8 cellular contexts compared by ENCODE assay signal in the genomic region with DNA sequence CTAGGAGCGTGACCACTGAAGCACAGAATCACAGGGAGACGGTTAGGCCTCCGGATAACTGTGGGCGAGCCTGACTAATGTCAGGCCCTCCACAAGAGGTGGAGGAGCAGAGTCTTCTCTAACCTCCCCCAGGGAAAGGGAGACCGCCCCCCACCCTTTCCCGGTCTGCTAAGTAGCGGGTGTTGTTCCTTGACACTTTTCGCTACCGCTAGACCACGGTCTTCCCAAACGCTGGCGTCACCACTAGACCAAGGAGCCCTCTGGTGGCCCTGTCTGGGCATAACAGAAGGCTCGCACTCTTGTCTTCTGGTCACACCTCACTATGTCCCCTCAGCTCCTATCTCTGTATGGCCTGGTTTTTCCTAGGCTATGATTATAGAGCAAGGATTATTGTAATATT. TPM values are rescaled to one million over a fixed set of nuclear protein-coding genes. Genes with fewer than 3 reads are reported as not detected.
DNase-seq lines count a peak whose midpoint lies in the region; TF ChIP-seq lines count a peak whose summit lies in the region.
"Not testable (repeated sequence)": the region's sequence is repeated elsewhere in the genome, so short reads cannot be mapped to it uniquely, and the experiment has no call there.

No MANE protein-coding gene starts in this region.

- intact Hi-C loops in CD14-positive monocyte (cut with micrococcal nuclease); activated CD4-positive, alpha-beta T cell treated with anti-CD3 and anti-CD28 coated beads, Interleukin-2, amount 10 ng/mL, durations not matched to agents 24 days and 14 days (cut with micrococcal nuclease); breast epithelium (cut with DNase I; ENCODE audit: low total_unique reads); thyroid gland (cut with DNase I): not testable (repeated sequence)

- H3K4me3 Mint-ChIP-seq in CD14-positive monocyte; activated CD4-positive, alpha-beta T cell treated with anti-CD3 and anti-CD28 coated beads, Interleukin-2, amount 10 ng/mL, durations not matched to agents 24 days and 14 days: not testable (repeated sequence)

- H3K79me2 ChIP-seq in osteoblast (ENCODE audit: insufficient read depth, low read length): peaks cover 36% of the 10 kb centered on the region

- TF ChIP-seq CTCF in CD14-positive monocyte (IDR thresholded peaks at IDR 0.05) (peak; percentile 16), breast epithelium (IDR thresholded peaks at IDR 0.05) (peak in 2 of 3 donors; percentile 44 to 61), fibroblast of the aortic adventitia (IDR thresholded peaks at IDR 0.05; ENCODE audit: insufficient read depth, low read length) (peak; percentile 12), osteoblast (IDR thresholded peaks at IDR 0.05; ENCODE audit: extremely low read depth, low read depth, low read length) (peak; percentile 33), thyroid gland (IDR thresholded peaks at IDR 0.05) (peak in 5 of 6 experiments; percentile 27 to 68 (median 62))

- not testable (repeated sequence) for H2AFZ ChIP-seq in osteoblast (ENCODE audit: low read length)

- not testable (repeated sequence) for H3K36me3 ChIP-seq in breast epithelium
- H3K36me3 ChIP-seq in osteoblast (ENCODE audit: insufficient read depth, low read length) (peaks cover 59% of the 10 kb centered on the region), thyroid gland (peaks cover 31 to 39% of the 10 kb centered on the region in 2 donors)

- not testable (repeated sequence) for H3K27ac ChIP-seq in breast epithelium; osteoblast (ENCODE audit: low read depth, low read length); thyroid gland

- H3K27ac Mint-ChIP-seq in CD14-positive monocyte; activated CD4-positive, alpha-beta T cell treated with anti-CD3 and anti-CD28 coated beads, Interleukin-2, amount 10 ng/mL, durations not matched to agents 24 days and 14 days: not testable (repeated sequence)

- TF ChIP-seq POLR2A in breast epithelium (IDR thresholded peaks at IDR 0.05); thyroid gland (IDR thresholded peaks at IDR 0.05): not testable (repeated sequence)

- H3K9me3 Mint-ChIP-seq in CD14-positive monocyte: peaks cover 33 to 55% (median 49%) of the 10 kb centered on the region in 7 donors
- peaks cover 17% of the 10 kb centered on the region for H3K9me3 Mint-ChIP-seq in activated CD4-positive, alpha-beta T cell treated with anti-CD3 and anti-CD28 coated beads, Interleukin-2, amount 10 ng/mL, durations not matched to agents 24 days and 14 days

- peaks cover 27% of the 10 kb centered on the region for H4K20me1 ChIP-seq in osteoblast (ENCODE audit: insufficient read depth, low read length)

- peaks cover 81 to 98% of the 10 kb centered on the region in 2 donors for H3K36me3 Mint-ChIP-seq in CD14-positive monocyte
- peaks cover 89% of the 10 kb centered on the region for H3K36me3 Mint-ChIP-seq in activated CD4-positive, alpha-beta T cell treated with anti-CD3 and anti-CD28 coated beads, Interleukin-2, amount 10 ng/mL, durations not matched to agents 24 days and 14 days (ENCODE audit: low read depth)

- not testable (repeated sequence) for DNase-seq in CD14-positive monocyte (ENCODE audit: low spot score); fibroblast of the aortic adventitia (ENCODE audit: low read depth); osteoblast (ENCODE audit: insufficient read length, low spot score, missing footprints)
- peak; percentile 26 for DNase-seq in NCI-H82 (lab: John Stamatoyannopoulos, UW)
- DNase-seq in activated CD4-positive, alpha-beta T cell treated with anti-CD3 and anti-CD28 coated beads, Interleukin-2, amount 10 ng/mL, durations not matched to agents 24 days and 14 days: peak; percentile 67
- peak; percentile 25 to 66 for DNase-seq in breast epithelium (ENCODE audit: low spot score in 2 of 2)
- DNase-seq in left kidney (ENCODE audit: low read depth, low spot score): peak; percentile 60
- peak; percentile 61 for DNase-seq in thyroid gland

- not testable (repeated sequence) for H3K4me3 ChIP-seq in breast epithelium; fibroblast of the aortic adventitia (ENCODE audit: low read depth, low read length); osteoblast (ENCODE audit: insufficient read depth, low read length); thyroid gland (replicated peaks in 1 of 3)

- WGBS in thyroid gland, 2 donors: 37 to 43% methylated on average over 13 of the region's 13 CpGs

- H3K4me1 Mint-ChIP-seq in CD14-positive monocyte: not testable (repeated sequence)
- H3K4me1 Mint-ChIP-seq in activated CD4-positive, alpha-beta T cell treated with anti-CD3 and anti-CD28 coated beads, Interleukin-2, amount 10 ng/mL, durations not matched to agents 24 days and 14 days: peaks cover 26% of the 10 kb centered on the region

- H3K4me2 ChIP-seq in osteoblast (ENCODE audit: insufficient read depth, low read length): not testable (repeated sequence)

- not testable (repeated sequence) for H3K27me3 Mint-ChIP-seq in CD14-positive monocyte (ENCODE audit: low read depth in 3 of 3); activated CD4-positive, alpha-beta T cell treated with anti-CD3 and anti-CD28 coated beads, Interleukin-2, amount 10 ng/mL, durations not matched to agents 24 days and 14 days

- H3K27me3 ChIP-seq in breast epithelium; osteoblast (ENCODE audit: insufficient read depth, low read length); thyroid gland: not testable (repeated sequence)

- H3K4me1 ChIP-seq in breast epithelium; osteoblast (ENCODE audit: insufficient read depth, low read length): not testable (repeated sequence)
- H3K4me1 ChIP-seq in thyroid gland: peaks cover 5 to 13% of the 10 kb centered on the region in 2 donors

- H3K9me3 ChIP-seq in breast epithelium; osteoblast (ENCODE audit: low read depth, low read length); thyroid gland: not testable (repeated sequence)

RNA-seq across cellular contexts. Expression of a gene that starts 5.5 kb away (rescaled TPM):
- 10 to 100 TPM; 34.6 to 38.8 TPM for polyA plus RNA-seq in CD14-positive monocyte
- 75.2 and 80.7 TPM in 2 replicates for total RNA-seq in activated CD4-positive, alpha-beta T cell treated with anti-CD3 and anti-CD28 coated beads, Interleukin-2, amount 10 ng/mL, durations not matched to agents 24 days and 14 days
- total RNA-seq in breast epithelium: 10 to 100 TPM; 44.3 to 72.7 (median 60.0) TPM
- total RNA-seq in fibroblast of the aortic adventitia (ENCODE audit: low replicate concordance): 33.2 and 41.1 TPM in 2 replicates
- total RNA-seq in osteoblast: 23.9 and 29.3 TPM in 2 replicates
- 10 to 100 TPM; 56.3 to 87.2 (median 64.5) TPM for total RNA-seq in thyroid gland

RNA-seq across cellular contexts. Expression of a gene that starts 16.1 kb away (rescaled TPM):
- polyA plus RNA-seq in CD14-positive monocyte: under 1 TPM; 0.58 to 0.99 TPM
- total RNA-seq in activated CD4-positive, alpha-beta T cell treated with anti-CD3 and anti-CD28 coated beads, Interleukin-2, amount 10 ng/mL, durations not matched to agents 24 days and 14 days: 4.2 and 4.6 TPM in 2 replicates
- total RNA-seq in breast epithelium: 1 to 10 TPM; 2.6 to 3.8 (median 3.6) TPM
- total RNA-seq in fibroblast of the aortic adventitia (ENCODE audit: low replicate concordance): 2.9 and 4.1 TPM in 2 replicates
- 2.5 and 3.5 TPM in 2 replicates for total RNA-seq in osteoblast
- 1 to 10 TPM; 3.0 to 4.5 (median 4.2) TPM for total RNA-seq in thyroid gland

RNA-seq across cellular contexts. Expression of a gene that starts 31.9 kb away (rescaled TPM):
- under 1 TPM; 0.05 to 0.25 TPM for polyA plus RNA-seq in CD14-positive monocyte
- total RNA-seq in activated CD4-positive, alpha-beta T cell treated with anti-CD3 and anti-CD28 coated beads, Interleukin-2, amount 10 ng/mL, durations not matched to agents 24 days and 14 days: 4.8 and 5.1 TPM in 2 replicates
- total RNA-seq in breast epithelium (10 to 100 TPM in 1 of 3 donors, 1 to 10 TPM in 2; 4.2 to 10.8 (median 9.2) TPM), fibroblast of the aortic adventitia (ENCODE audit: low replicate concordance) (5.1 and 7.6 TPM in 2 replicates), osteoblast (8.7 and 8.8 TPM in 2 replicates), thyroid gland (10 to 100 TPM in 3 of 4 donors, 1 to 10 TPM in 1; 9.7 to 14.7 (median 10.3) TPM)

RNA-seq across cellular contexts. Expression of a gene that starts 42.6 kb away (rescaled TPM):
- polyA plus RNA-seq in CD14-positive monocyte: 10 to 100 TPM; 30.2 to 54.5 TPM
- total RNA-seq in activated CD4-positive, alpha-beta T cell treated with anti-CD3 and anti-CD28 coated beads, Interleukin-2, amount 10 ng/mL, durations not matched to agents 24 days and 14 days: 7.6 and 7.7 TPM in 2 replicates
- 10 to 100 TPM; 40.6 to 42.7 (median 42.6) TPM for total RNA-seq in breast epithelium
- total RNA-seq in fibroblast of the aortic adventitia (ENCODE audit: low replicate concordance): 6.8 TPM in 1 of 2 replicates, not detected in the other
- 1.1 and 1.5 TPM in 2 replicates for total RNA-seq in osteoblast
- total RNA-seq in thyroid gland: 10 to 100 TPM in 1 of 4 donors, 1 to 10 TPM in 2, under 1 TPM in 1; 0.50 to 14.9 (median 3.4) TPM

RNA-seq across cellular contexts. Expression of a gene that starts 51.9 kb away (rescaled TPM):
- under 1 TPM; 0.28 to 0.41 TPM for polyA plus RNA-seq in CD14-positive monocyte
- 0.79 and 1.1 TPM in 2 replicates for total RNA-seq in activated CD4-positive, alpha-beta T cell treated with anti-CD3 and anti-CD28 coated beads, Interleukin-2, amount 10 ng/mL, durations not matched to agents 24 days and 14 days
- total RNA-seq in breast epithelium: 1 to 10 TPM in 2 of 3 donors, under 1 TPM in 1; 0.80 to 5.3 (median 3.6) TPM
- total RNA-seq in fibroblast of the aortic adventitia (ENCODE audit: low replicate concordance): 0.98 and 1.1 TPM in 2 replicates
- 1.2 and 1.4 TPM in 2 replicates for total RNA-seq in osteoblast
- 10 to 100 TPM in 1 of 4 donors, 1 to 10 TPM in 3; 7.1 to 16.2 (median 8.1) TPM for total RNA-seq in thyroid gland

Comparison
In these comparisons a context has a peak if more than half of its experiments do, and no peak if none do; other contexts are left out.
1. CTCF ChIP-seq: peak in every context shown above with its lines; median percentile 62 in thyroid gland; 52 in breast epithelium; 33 in osteoblast; 16 in CD14-positive monocyte; 12 in fibroblast of the aortic adventitia.